Comparison of ENCODE assay signal across 8 cellular contexts in the genomic region with DNA sequence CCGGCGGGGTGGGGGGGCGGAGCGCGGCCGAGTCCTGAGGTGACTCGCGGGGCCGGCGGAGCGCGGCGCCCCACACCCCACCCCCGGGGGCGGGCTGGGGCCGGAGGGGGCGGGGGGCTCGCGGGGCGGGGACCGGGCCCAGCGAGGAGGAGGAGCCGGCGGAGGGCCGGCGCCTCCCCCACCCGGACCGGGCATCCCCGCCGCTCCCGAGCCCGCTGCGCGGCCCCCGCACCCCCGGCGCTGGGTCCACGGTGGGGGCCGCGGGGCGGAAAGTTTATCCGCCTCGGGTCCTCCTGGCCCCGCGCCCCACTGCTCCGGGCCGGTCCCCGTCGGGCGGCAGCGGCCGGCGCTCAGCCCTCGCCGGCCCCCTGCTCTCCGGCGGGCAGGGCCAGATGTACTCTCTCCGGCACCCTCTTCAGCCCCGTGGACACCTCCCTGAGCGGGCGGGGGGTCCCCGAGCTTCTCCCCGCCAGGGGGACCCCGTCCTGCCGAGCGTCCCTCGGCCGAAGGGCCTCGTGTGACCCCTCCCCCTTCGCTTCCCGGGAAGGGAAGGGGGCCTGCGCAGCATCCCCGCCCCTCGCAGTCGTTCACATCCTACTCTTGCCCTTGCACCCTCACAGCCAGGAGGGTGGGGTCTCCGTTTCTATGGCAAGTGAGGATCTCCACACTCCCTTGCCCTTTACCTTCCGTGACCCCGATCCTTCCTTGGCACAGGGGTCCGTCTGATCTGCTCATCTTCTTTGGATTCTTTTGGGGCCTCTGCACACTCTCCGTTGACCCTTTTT. TPM values are rescaled to one million over a fixed set of nuclear protein-coding genes. Genes with fewer than 3 reads are reported as not detected.
DNase-seq lines count a peak whose midpoint lies in the region; ATAC-seq and TF ChIP-seq lines count a peak whose summit lies in the region.

No MANE protein-coding gene starts in this region.

- no peaks in the 10 kb centered on the region for H3K9me3 ChIP-seq in ES-I3 (ENCODE audit: control insufficient read depth, insufficient read depth, low read length)

- H3K4me3 Mint-ChIP-seq in WTC11 = peak overlapping the region; percentile 98

- intact Hi-C loops in lower leg skin (cut with DNase I; ENCODE audit: low total_unique reads) = no loop called here

- CTCF ChIA-PET in WTC11 (lab: Charles Lee) = interaction anchor here (0.8 to 1.9 kb wide), 7 partner anchors 67 to 422 kb away, joined by 3 to 7 read pairs (median 4); a partner anchor contains a TSS

- POLR2A ChIA-PET in WTC11 (lab: Charles Lee) = interaction anchor here (1.0 to 1.8 kb wide), 4 partner anchors 15 to 177 kb away, joined by 3 to 10 read pairs (median 6); no protein-coding TSS in a partner anchor

- DNase-seq in WTC11 (ENCODE audit: low spot score) (peak; percentile 56), coronary artery (ENCODE audit: low spot score) (no peak), lower leg skin (ENCODE audit: low spot score in 2 of 2) (peak in 1 of 2 donors; percentile 25), NCI-H226 (no peak), SW 1271 (lab: John Stamatoyannopoulos, UW) (no peak)
- peak in 2 of 3 donors; percentile 3 to 22 for DNase-seq in stimulated activated CD4-positive, alpha-beta T cell treated with anti-CD3 and anti-CD28 coated beads, TNF-alpha, amount 100 ng/mL, for 48 hours (ENCODE audit: low read depth in 3 of 3)

- peak overlapping the region; percentile 86 to 99 for H3K27ac ChIP-seq in coronary artery

- H3K27me3 Mint-ChIP-seq in WTC11 (ENCODE audit: low read depth) = no peaks in the 10 kb centered on the region

- 1 to 4% methylated on average over 12 to 26 of the region's 80 CpGs for WGBS in lower leg skin, 2 donors

- peaks cover 21% of the 10 kb centered on the region; the same call in 1 of the 2 replicates for H3K4me1 ChIP-seq in ES-I3 (ENCODE audit: insufficient read depth, low read length)

- no peaks in the 10 kb centered on the region for H3K9me3 Mint-ChIP-seq in WTC11

- no peak for TF ChIP-seq CTCF in WTC11 (IDR thresholded peaks at IDR 0.05)
- TF ChIP-seq CTCF in coronary artery (IDR thresholded peaks at IDR 0.05) = no peak
- TF ChIP-seq CTCF in lower leg skin (IDR thresholded peaks at IDR 0.05) = no peak

- peak overlapping the region; percentile 95 for H3K27ac Mint-ChIP-seq in WTC11

- H3K9ac ChIP-seq in ES-I3 (ENCODE audit: low read depth, low read length) = peak overlapping the region; percentile 75

- peak overlapping the region; percentile 94 for H3K4me3 ChIP-seq in coronary artery
- H3K4me3 ChIP-seq in lower leg skin (ENCODE audit: low read depth, poor library complexity, severe bottlenecking) = peak overlapping the region; percentile 60

- no peak for TF ChIP-seq POLR2A in lower leg skin (IDR thresholded peaks at IDR 0.05)

- no peaks in the 10 kb centered on the region; the same call in 1 of the 2 replicates for H3K36me3 ChIP-seq in ES-I3 (ENCODE audit: insufficient read depth, low read length)

- peak; percentile 6 for ATAC-seq in HG03196 (IDR thresholded peaks at IDR 0.05; ENCODE audit: unreplicated experiment)
- ATAC-seq in WTC11 = no peak

- peaks cover 43% of the 10 kb centered on the region for H3K4me1 Mint-ChIP-seq in WTC11

- H3K36me3 Mint-ChIP-seq in WTC11 = no peaks in the 10 kb centered on the region

TF ChIP-seq in WTC11, 78 proteins besides CTCF, POLR2A, EP300 and RAD21:
- TF ChIP-seq, protein P1, sequence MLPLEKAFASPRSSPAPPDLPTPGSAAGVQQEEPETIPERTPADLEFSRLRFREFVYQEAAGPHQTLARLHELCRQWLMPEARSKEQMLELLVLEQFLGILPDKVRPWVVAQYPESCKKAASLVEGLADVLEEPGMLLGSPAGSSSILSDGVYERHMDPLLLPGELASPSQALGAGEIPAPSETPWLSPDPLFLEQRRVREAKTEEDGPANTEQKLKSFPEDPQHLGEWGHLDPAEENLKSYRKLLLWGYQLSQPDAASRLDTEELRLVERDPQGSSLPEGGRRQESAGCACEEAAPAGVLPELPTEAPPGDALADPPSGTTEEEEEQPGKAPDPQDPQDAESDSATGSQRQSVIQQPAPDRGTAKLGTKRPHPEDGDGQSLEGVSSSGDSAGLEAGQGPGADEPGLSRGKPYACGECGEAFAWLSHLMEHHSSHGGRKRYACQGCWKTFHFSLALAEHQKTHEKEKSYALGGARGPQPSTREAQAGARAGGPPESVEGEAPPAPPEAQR (CRISPR knock-in tag; IDR thresholded peaks at IDR 0.05) = no peak
- TF ChIP-seq GRHL2 (CRISPR knock-in tag; IDR thresholded peaks at IDR 0.05; ENCODE audit: insufficient replicate concordance, severe bottlenecking) (no peak), FOXP1 (CRISPR knock-in tag; IDR thresholded peaks at IDR 0.05; ENCODE audit: borderline replicate concordance) (0 out of 2 replicates have a peak, but pooled peaks have one; percentile 19)
- TF ChIP-seq, protein P2, sequence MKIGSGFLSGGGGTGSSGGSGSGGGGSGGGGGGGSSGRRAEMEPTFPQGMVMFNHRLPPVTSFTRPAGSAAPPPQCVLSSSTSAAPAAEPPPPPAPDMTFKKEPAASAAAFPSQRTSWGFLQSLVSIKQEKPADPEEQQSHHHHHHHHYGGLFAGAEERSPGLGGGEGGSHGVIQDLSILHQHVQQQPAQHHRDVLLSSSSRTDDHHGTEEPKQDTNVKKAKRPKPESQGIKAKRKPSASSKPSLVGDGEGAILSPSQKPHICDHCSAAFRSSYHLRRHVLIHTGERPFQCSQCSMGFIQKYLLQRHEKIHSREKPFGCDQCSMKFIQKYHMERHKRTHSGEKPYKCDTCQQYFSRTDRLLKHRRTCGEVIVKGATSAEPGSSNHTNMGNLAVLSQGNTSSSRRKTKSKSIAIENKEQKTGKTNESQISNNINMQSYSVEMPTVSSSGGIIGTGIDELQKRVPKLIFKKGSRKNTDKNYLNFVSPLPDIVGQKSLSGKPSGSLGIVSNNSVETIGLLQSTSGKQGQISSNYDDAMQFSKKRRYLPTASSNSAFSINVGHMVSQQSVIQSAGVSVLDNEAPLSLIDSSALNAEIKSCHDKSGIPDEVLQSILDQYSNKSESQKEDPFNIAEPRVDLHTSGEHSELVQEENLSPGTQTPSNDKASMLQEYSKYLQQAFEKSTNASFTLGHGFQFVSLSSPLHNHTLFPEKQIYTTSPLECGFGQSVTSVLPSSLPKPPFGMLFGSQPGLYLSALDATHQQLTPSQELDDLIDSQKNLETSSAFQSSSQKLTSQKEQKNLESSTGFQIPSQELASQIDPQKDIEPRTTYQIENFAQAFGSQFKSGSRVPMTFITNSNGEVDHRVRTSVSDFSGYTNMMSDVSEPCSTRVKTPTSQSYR (CRISPR knock-in tag; IDR thresholded peaks at IDR 0.05) = 0 out of 2 replicates have a peak, but pooled peaks have one; percentile 72
- TF ChIP-seq, protein P3, sequence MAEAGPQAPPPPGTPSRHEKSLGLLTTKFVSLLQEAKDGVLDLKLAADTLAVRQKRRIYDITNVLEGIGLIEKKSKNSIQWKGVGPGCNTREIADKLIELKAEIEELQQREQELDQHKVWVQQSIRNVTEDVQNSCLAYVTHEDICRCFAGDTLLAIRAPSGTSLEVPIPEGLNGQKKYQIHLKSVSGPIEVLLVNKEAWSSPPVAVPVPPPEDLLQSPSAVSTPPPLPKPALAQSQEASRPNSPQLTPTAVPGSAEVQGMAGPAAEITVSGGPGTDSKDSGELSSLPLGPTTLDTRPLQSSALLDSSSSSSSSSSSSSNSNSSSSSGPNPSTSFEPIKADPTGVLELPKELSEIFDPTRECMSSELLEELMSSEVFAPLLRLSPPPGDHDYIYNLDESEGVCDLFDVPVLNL (CRISPR knock-in tag; IDR thresholded peaks at IDR 0.05; ENCODE audit: borderline replicate concordance, low read depth) = no peak
- TF ChIP-seq, protein P4, sequence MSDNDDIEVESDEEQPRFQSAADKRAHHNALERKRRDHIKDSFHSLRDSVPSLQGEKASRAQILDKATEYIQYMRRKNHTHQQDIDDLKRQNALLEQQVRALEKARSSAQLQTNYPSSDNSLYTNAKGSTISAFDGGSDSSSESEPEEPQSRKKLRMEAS (CRISPR knock-in tag; IDR thresholded peaks at IDR 0.05) = 0 out of 2 replicates have a peak, but pooled peaks have one; percentile 27
- TF ChIP-seq, protein P5, sequence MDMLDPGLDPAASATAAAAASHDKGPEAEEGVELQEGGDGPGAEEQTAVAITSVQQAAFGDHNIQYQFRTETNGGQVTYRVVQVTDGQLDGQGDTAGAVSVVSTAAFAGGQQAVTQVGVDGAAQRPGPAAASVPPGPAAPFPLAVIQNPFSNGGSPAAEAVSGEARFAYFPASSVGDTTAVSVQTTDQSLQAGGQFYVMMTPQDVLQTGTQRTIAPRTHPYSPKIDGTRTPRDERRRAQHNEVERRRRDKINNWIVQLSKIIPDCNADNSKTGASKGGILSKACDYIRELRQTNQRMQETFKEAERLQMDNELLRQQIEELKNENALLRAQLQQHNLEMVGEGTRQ (CRISPR knock-in tag; IDR thresholded peaks at IDR 0.05) = no peak
- TF ChIP-seq, protein P6, sequence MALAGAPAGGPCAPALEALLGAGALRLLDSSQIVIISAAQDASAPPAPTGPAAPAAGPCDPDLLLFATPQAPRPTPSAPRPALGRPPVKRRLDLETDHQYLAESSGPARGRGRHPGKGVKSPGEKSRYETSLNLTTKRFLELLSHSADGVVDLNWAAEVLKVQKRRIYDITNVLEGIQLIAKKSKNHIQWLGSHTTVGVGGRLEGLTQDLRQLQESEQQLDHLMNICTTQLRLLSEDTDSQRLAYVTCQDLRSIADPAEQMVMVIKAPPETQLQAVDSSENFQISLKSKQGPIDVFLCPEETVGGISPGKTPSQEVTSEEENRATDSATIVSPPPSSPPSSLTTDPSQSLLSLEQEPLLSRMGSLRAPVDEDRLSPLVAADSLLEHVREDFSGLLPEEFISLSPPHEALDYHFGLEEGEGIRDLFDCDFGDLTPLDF (CRISPR knock-in tag; IDR thresholded peaks at IDR 0.05) = no peak

RNA-seq across cellular contexts. Expression of a gene that starts 0.7 kb away (rescaled TPM):
- total RNA-seq in WTC11 (2021) = 86.4 to 116 TPM (median 112 TPM) in 3 replicates
- 10 to 100 TPM; 24.4 to 52.3 (median 32.9) TPM for total RNA-seq in lower leg skin

Comparison
In these comparisons a context has a peak if more than half of its experiments do, and no peak if none do; other contexts are left out.
1. DNase-seq: peak in WTC11 (single experiment) and stimulated activated CD4-positive, alpha-beta T cell treated with anti-CD3 and anti-CD28 coated beads, TNF-alpha, amount 100 ng/mL, for 48 hours (2 of 3); none in coronary artery (single experiment), NCI-H226 (single experiment) and SW 1271 (0 of 2).